1 cellular context compared by ENCODE assay signal in the genomic region with DNA sequence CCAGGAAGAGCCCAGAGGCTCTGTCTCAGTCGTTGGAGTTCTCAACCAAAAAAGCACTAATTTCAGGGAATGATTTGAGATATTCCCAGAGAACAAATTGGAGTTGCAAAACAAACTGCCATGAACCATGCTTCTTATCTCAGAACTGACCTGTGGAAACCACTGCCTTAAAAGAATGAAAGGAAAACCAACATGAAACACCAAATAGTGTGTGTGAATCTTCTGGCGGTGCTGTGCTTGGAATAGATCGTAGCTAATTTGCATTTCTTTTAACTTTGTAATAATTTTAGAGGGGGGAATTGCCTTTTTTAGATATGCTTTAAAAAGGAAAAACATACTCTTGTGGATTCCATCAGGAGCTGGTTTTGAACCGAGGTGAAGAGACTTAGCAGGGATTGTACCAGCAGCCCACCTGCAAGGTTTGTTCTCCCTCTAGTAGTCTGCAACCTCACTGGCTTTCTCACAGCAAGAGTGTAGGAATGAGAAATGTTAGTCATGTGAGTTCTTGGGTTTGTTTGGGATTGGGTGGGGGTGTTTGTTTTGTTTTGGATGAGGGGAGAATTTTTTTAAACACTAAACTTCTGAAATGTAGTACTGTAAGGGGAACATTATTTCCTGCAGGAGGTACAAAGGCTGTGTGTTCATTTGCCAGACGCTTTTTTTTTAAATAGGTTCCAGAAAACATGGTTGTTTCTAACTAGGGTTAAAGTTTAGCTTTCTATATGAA.
A peak's percentile ranks its signal among the peaks of the same experiment; 100 is the strongest.
TF ChIP-seq lines count a peak whose summit lies in the region.

No MANE protein-coding gene starts in this region.

TF ChIP-seq in HepG2, 621 proteins besides CTCF, POLR2A, EP300 and RAD21 (continued from another document and continues in another):
- TF ChIP-seq, protein P1, sequence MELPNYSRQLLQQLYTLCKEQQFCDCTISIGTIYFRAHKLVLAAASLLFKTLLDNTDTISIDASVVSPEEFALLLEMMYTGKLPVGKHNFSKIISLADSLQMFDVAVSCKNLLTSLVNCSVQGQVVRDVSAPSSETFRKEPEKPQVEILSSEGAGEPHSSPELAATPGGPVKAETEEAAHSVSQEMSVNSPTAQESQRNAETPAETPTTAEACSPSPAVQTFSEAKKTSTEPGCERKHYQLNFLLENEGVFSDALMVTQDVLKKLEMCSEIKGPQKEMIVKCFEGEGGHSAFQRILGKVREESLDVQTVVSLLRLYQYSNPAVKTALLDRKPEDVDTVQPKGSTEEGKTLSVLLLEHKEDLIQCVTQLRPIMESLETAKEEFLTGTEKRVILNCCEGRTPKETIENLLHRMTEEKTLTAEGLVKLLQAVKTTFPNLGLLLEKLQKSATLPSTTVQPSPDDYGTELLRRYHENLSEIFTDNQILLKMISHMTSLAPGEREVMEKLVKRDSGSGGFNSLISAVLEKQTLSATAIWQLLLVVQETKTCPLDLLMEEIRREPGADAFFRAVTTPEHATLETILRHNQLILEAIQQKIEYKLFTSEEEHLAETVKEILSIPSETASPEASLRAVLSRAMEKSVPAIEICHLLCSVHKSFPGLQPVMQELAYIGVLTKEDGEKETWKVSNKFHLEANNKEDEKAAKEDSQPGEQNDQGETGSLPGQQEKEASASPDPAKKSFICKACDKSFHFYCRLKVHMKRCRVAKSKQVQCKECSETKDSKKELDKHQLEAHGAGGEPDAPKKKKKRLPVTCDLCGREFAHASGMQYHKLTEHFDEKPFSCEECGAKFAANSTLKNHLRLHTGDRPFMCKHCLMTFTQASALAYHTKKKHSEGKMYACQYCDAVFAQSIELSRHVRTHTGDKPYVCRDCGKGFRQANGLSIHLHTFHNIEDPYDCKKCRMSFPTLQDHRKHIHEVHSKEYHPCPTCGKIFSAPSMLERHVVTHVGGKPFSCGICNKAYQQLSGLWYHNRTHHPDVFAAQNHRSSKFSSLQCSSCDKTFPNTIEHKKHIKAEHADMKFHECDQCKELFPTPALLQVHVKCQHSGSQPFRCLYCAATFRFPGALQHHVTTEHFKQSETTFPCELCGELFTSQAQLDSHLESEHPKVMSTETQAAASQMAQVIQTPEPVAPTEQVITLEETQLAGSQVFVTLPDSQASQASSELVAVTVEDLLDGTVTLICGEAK (IDR thresholded peaks at IDR 0.05), result no peak
- TF ChIP-seq, protein P1 (CRISPR knock-in tag; IDR thresholded peaks at IDR 0.05), result no peak
- TF ChIP-seq, protein P2, sequence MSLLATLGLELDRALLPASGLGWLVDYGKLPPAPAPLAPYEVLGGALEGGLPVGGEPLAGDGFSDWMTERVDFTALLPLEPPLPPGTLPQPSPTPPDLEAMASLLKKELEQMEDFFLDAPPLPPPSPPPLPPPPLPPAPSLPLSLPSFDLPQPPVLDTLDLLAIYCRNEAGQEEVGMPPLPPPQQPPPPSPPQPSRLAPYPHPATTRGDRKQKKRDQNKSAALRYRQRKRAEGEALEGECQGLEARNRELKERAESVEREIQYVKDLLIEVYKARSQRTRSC (CRISPR knock-in tag; IDR thresholded peaks at IDR 0.05; ENCODE audit: low read depth), result no peak
- TF ChIP-seq MEIS2 (CRISPR knock-in tag; IDR thresholded peaks at IDR 0.05), result no peak
- TF ChIP-seq, protein P3, sequence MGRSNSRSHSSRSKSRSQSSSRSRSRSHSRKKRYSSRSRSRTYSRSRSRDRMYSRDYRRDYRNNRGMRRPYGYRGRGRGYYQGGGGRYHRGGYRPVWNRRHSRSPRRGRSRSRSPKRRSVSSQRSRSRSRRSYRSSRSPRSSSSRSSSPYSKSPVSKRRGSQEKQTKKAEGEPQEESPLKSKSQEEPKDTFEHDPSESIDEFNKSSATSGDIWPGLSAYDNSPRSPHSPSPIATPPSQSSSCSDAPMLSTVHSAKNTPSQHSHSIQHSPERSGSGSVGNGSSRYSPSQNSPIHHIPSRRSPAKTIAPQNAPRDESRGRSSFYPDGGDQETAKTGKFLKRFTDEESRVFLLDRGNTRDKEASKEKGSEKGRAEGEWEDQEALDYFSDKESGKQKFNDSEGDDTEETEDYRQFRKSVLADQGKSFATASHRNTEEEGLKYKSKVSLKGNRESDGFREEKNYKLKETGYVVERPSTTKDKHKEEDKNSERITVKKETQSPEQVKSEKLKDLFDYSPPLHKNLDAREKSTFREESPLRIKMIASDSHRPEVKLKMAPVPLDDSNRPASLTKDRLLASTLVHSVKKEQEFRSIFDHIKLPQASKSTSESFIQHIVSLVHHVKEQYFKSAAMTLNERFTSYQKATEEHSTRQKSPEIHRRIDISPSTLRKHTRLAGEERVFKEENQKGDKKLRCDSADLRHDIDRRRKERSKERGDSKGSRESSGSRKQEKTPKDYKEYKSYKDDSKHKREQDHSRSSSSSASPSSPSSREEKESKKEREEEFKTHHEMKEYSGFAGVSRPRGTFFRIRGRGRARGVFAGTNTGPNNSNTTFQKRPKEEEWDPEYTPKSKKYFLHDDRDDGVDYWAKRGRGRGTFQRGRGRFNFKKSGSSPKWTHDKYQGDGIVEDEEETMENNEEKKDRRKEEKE (IDR thresholded peaks at IDR 0.05), result no peak
- TF ChIP-seq, protein P4, sequence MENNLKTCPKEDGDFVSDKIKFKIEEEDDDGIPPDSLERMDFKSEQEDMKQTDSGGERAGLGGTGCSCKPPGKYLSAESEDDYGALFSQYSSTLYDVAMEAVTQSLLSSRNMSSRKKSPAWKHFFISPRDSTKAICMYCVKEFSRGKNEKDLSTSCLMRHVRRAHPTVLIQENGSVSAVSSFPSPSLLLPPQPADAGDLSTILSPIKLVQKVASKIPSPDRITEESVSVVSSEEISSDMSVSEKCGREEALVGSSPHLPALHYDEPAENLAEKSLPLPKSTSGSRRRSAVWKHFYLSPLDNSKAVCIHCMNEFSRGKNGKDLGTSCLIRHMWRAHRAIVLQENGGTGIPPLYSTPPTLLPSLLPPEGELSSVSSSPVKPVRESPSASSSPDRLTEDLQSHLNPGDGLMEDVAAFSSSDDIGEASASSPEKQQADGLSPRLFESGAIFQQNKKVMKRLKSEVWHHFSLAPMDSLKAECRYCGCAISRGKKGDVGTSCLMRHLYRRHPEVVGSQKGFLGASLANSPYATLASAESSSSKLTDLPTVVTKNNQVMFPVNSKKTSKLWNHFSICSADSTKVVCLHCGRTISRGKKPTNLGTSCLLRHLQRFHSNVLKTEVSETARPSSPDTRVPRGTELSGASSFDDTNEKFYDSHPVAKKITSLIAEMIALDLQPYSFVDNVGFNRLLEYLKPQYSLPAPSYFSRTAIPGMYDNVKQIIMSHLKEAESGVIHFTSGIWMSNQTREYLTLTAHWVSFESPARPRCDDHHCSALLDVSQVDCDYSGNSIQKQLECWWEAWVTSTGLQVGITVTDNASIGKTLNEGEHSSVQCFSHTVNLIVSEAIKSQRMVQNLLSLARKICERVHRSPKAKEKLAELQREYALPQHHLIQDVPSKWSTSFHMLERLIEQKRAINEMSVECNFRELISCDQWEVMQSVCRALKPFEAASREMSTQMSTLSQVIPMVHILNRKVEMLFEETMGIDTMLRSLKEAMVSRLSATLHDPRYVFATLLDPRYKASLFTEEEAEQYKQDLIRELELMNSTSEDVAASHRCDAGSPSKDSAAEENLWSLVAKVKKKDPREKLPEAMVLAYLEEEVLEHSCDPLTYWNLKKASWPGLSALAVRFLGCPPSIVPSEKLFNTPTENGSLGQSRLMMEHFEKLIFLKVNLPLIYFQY (CRISPR knock-in tag; IDR thresholded peaks at IDR 0.05; ENCODE audit: borderline replicate concordance), result no peak
- TF ChIP-seq, protein P5, sequence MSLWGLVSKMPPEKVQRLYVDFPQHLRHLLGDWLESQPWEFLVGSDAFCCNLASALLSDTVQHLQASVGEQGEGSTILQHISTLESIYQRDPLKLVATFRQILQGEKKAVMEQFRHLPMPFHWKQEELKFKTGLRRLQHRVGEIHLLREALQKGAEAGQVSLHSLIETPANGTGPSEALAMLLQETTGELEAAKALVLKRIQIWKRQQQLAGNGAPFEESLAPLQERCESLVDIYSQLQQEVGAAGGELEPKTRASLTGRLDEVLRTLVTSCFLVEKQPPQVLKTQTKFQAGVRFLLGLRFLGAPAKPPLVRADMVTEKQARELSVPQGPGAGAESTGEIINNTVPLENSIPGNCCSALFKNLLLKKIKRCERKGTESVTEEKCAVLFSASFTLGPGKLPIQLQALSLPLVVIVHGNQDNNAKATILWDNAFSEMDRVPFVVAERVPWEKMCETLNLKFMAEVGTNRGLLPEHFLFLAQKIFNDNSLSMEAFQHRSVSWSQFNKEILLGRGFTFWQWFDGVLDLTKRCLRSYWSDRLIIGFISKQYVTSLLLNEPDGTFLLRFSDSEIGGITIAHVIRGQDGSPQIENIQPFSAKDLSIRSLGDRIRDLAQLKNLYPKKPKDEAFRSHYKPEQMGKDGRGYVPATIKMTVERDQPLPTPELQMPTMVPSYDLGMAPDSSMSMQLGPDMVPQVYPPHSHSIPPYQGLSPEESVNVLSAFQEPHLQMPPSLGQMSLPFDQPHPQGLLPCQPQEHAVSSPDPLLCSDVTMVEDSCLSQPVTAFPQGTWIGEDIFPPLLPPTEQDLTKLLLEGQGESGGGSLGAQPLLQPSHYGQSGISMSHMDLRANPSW (CRISPR knock-in tag; IDR thresholded peaks at IDR 0.05; ENCODE audit: borderline replicate concordance), result no peak
- TF ChIP-seq KLF13 (CRISPR knock-in tag; IDR thresholded peaks at IDR 0.05), result no peak
- TF ChIP-seq, protein P6, sequence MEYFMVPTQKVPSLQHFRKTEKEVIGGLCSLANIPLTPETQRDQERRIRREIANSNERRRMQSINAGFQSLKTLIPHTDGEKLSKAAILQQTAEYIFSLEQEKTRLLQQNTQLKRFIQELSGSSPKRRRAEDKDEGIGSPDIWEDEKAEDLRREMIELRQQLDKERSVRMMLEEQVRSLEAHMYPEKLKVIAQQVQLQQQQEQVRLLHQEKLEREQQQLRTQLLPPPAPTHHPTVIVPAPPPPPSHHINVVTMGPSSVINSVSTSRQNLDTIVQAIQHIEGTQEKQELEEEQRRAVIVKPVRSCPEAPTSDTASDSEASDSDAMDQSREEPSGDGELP (IDR thresholded peaks at IDR 0.05; ENCODE audit: borderline replicate concordance, low read depth), result no peak
- no peak for TF ChIP-seq ATF7-NPFF (CRISPR knock-in tag; IDR thresholded peaks at IDR 0.05; ENCODE audit: low read depth)
- no peak for TF ChIP-seq ZNF225 (CRISPR knock-in tag; IDR thresholded peaks at IDR 0.05)
- TF ChIP-seq, protein P7, sequence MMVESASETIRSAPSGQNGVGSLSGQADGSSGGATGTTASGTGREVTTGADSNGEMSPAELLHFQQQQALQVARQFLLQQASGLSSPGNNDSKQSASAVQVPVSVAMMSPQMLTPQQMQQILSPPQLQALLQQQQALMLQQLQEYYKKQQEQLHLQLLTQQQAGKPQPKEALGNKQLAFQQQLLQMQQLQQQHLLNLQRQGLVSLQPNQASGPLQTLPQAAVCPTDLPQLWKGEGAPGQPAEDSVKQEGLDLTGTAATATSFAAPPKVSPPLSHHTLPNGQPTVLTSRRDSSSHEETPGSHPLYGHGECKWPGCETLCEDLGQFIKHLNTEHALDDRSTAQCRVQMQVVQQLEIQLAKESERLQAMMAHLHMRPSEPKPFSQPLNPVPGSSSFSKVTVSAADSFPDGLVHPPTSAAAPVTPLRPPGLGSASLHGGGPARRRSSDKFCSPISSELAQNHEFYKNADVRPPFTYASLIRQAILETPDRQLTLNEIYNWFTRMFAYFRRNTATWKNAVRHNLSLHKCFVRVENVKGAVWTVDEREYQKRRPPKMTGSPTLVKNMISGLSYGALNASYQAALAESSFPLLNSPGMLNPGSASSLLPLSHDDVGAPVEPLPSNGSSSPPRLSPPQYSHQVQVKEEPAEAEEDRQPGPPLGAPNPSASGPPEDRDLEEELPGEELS (CRISPR knock-in tag; IDR thresholded peaks at IDR 0.05), result peak; percentile 94
- no peak for TF ChIP-seq KDM2A (CRISPR knock-in tag; IDR thresholded peaks at IDR 0.05; ENCODE audit: borderline replicate concordance, low read depth)
- TF ChIP-seq, protein P8, sequence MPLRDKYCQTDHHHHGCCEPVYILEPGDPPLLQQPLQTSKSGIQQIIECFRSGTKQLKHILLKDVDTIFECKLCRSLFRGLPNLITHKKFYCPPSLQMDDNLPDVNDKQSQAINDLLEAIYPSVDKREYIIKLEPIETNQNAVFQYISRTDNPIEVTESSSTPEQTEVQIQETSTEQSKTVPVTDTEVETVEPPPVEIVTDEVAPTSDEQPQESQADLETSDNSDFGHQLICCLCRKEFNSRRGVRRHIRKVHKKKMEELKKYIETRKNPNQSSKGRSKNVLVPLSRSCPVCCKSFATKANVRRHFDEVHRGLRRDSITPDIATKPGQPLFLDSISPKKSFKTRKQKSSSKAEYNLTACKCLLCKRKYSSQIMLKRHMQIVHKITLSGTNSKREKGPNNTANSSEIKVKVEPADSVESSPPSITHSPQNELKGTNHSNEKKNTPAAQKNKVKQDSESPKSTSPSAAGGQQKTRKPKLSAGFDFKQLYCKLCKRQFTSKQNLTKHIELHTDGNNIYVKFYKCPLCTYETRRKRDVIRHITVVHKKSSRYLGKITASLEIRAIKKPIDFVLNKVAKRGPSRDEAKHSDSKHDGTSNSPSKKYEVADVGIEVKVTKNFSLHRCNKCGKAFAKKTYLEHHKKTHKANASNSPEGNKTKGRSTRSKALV (CRISPR knock-in tag; IDR thresholded peaks at IDR 0.05), result no peak; the same call in 1 of the 2 replicates
- peak; percentile 14; the same call in 1 of the 2 replicates for TF ChIP-seq HDAC1 (CRISPR knock-in tag; IDR thresholded peaks at IDR 0.05)
- peak; percentile 80 for TF ChIP-seq POLR2G (IDR thresholded peaks at IDR 0.05; ENCODE audit: low read depth, low read length)
- 0 out of 2 replicates have a peak, but pooled peaks have one; percentile 52 for TF ChIP-seq CC2D1A (CRISPR knock-in tag; IDR thresholded peaks at IDR 0.05)
- TF ChIP-seq MATR3 (CRISPR knock-in tag; IDR thresholded peaks at IDR 0.05), result no peak
